In the genomic region with DNA sequence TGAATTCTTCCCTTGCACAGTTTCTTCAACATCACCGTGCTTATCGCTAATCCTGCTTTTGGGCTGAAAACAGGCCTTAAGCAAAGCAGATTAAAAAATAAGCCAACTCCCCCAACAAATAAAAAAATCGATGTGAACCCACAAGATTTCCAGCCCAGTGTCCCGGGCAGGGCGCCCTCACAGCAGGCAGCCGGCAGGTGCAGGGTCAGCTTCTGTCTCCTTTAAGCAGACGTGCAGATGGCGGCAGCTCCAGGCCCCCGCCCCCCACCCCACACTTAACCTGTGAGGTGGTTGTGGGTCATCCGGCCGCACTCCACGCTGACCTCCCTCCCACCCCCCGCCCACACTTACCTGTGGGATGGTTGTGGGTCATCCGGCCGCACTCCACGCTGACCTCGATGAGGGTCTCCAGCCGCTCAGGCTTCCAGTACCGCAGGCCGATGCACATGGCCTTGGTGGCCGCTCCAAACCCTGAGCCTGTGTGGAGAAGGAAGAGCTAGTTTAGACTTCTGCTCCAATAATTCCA, we compare ENCODE assay signal across 18 cellular contexts. TPM values are rescaled to one million over a fixed set of nuclear protein-coding genes. Genes with fewer than 3 reads are reported as not detected.
DNase-seq lines count a peak whose midpoint lies in the region; ATAC-seq and TF ChIP-seq lines count a peak whose summit lies in the region.
"Had no signal": no experiment of that assay in that cellular context is flagged by ENCODE, and none has a peak within 500 bp of the region (broad histone marks: within the 10 kb centered on the region; RNA-seq: fewer than 3 reads in every experiment).

No MANE protein-coding gene starts in this region.

- no peaks in the 10 kb centered on the region for H4K20me1 ChIP-seq in BLaER1
- no peaks in the 10 kb centered on the region for H4K20me1 ChIP-seq in OCI-LY1 (ENCODE audit: insufficient read depth, low read length)

- H4K91ac ChIP-seq in trophoblast cell (ENCODE audit: low read depth, low read length): no peak overlapping the region

- no peaks in the 10 kb centered on the region for H3K9me3 Mint-ChIP-seq in endodermal cell
- no peaks in the 10 kb centered on the region for H3K9me3 Mint-ChIP-seq in HFFc6
- H3K9me3 Mint-ChIP-seq: CD4-positive, alpha-beta T cell; IgD-negative memory B cell had no signal

- no peaks in the 10 kb centered on the region for H3K79me1 ChIP-seq in trophoblast cell (ENCODE audit: low read length)

- no peak overlapping the region for H3K23ac ChIP-seq in trophoblast cell (ENCODE audit: low read length)

- no peak for TF ChIP-seq POLR2A in adrenal gland (IDR thresholded peaks at IDR 0.05)

- H3K27me3 Mint-ChIP-seq in endodermal cell (ENCODE audit: insufficient read depth) (no peaks in the 10 kb centered on the region), HFFc6 (ENCODE audit: insufficient read depth) (no peaks in the 10 kb centered on the region)
- H3K27me3 Mint-ChIP-seq: CD4-positive, alpha-beta T cell; IgD-negative memory B cell had no signal

- H3K36me3 Mint-ChIP-seq in endodermal cell (ENCODE audit: low read depth) (peaks cover 8% of the 10 kb centered on the region), HFFc6 (ENCODE audit: low read depth) (no peaks in the 10 kb centered on the region)

- ATAC-seq in Right ventricle myocardium inferior: no peak
- no peak for ATAC-seq in Right ventricle myocardium superior (ENCODE audit: poor library complexity)
- ATAC-seq: GM12878 had no signal

- H3K4me3 Mint-ChIP-seq in endodermal cell (no peak overlapping the region), HFFc6 (no peak overlapping the region)
- H3K4me3 Mint-ChIP-seq: CD4-positive, alpha-beta T cell; IgD-negative memory B cell had no signal

- DNase-seq in Right ventricle myocardium inferior (ENCODE audit: missing footprints) (peak; percentile 9), Right ventricle myocardium superior (no peak), endodermal cell (peak; percentile 37), trophoblast cell (no peak), adrenal gland (no peak), HFFc6 (no peak)
- DNase-seq: AML-193; C1 segment of cervical spinal cord; Calu3; CD4-positive, alpha-beta T cell; DMS79; GM23248; H7 had no signal

- H3K4me2 ChIP-seq in BLaER1: peak overlapping the region; percentile 94
- peak overlapping the region; percentile 51 for H3K4me2 ChIP-seq in OCI-LY1 (ENCODE audit: low read length)
- no peak overlapping the region for H3K4me2 ChIP-seq in trophoblast cell (ENCODE audit: low read length)

- intact Hi-C loops in Right ventricle myocardium inferior (cut with DNase I) (no loop called here), Right ventricle myocardium superior (cut with DNase I) (no loop called here), adrenal gland (cut with DNase I) (no loop called here)

- H2AFZ ChIP-seq in OCI-LY1 (ENCODE audit: low read length): no peak overlapping the region
- no peak overlapping the region for H2AFZ ChIP-seq in trophoblast cell (ENCODE audit: insufficient read depth, low read length, poor library complexity)
- H2AFZ ChIP-seq: GM23248 had no signal

- H3K9me2 ChIP-seq in OCI-LY1 (ENCODE audit: low read depth, low read length): no peaks in the 10 kb centered on the region

- H3K27ac Mint-ChIP-seq in endodermal cell (no peak overlapping the region), HFFc6 (no peak overlapping the region)
- H3K27ac Mint-ChIP-seq: CD4-positive, alpha-beta T cell; IgD-negative memory B cell had no signal

- H3K4me1 ChIP-seq in BLaER1 (peaks cover 60% of the 10 kb centered on the region), OCI-LY1 (ENCODE audit: insufficient read depth, low read length, severe bottlenecking) (peaks cover 28% of the 10 kb centered on the region), endodermal cell (ENCODE audit: control insufficient read depth, insufficient read depth, low read length) (no peaks in the 10 kb centered on the region), trophoblast cell (ENCODE audit: control insufficient read depth in 1 of 2, insufficient read depth in 2 of 2, low read length in 2 of 2) (peaks cover under 1 to 1% of the 10 kb centered on the region in 2 experiments), adrenal gland (replicated peaks in 1 of 2) (no peaks in the 10 kb centered on the region)

- H3K36me3 ChIP-seq in BLaER1 (no peaks in the 10 kb centered on the region), OCI-LY1 (ENCODE audit: insufficient read depth, low read length) (no peaks in the 10 kb centered on the region), endodermal cell (ENCODE audit: control insufficient read depth, insufficient read depth, low read length) (no peaks in the 10 kb centered on the region), trophoblast cell (ENCODE audit: control insufficient read depth in 1 of 2, insufficient read depth in 2 of 2, low read length in 2 of 2) (peaks cover 13 to 14% of the 10 kb centered on the region in 2 experiments), adrenal gland (replicated peaks in 1 of 2) (no peaks in the 10 kb centered on the region)

- peak overlapping the region; percentile 72 for H3K27ac ChIP-seq in BLaER1
- H3K27ac ChIP-seq in OCI-LY1 (ENCODE audit: low read depth, low read length, poor library complexity, severe bottlenecking): peak overlapping the region; percentile 95
- no peak overlapping the region for H3K27ac ChIP-seq in endodermal cell (ENCODE audit: low read depth, low read length)
- H3K27ac ChIP-seq in trophoblast cell (ENCODE audit: low read depth, low read length): no peak overlapping the region
- no peak overlapping the region for H3K27ac ChIP-seq in adrenal gland
- H3K27ac ChIP-seq: 22Rv1, GM23248 had no signal

- peaks cover 4% of the 10 kb centered on the region; the same call in 1 of the 2 replicates for H3F3A ChIP-seq in OCI-LY1 (ENCODE audit: insufficient read depth, low read length)

- no peak overlapping the region for H3K18ac ChIP-seq in trophoblast cell (ENCODE audit: low read length)

- H3K9ac ChIP-seq in BLaER1 (0 out of 2 replicates have a peak overlapping the region, but pooled peaks have one; percentile 26), OCI-LY1 (ENCODE audit: low read length) (peak overlapping the region; percentile 55), endodermal cell (ENCODE audit: extremely low read depth, low read length, poor library complexity, severe bottlenecking) (no peak overlapping the region), trophoblast cell (ENCODE audit: low read length) (no peak overlapping the region)
- H3K9ac ChIP-seq: GM23248 had no signal

- TF ChIP-seq CTCF in OCI-LY1 (IDR thresholded peaks at IDR 0.05; ENCODE audit: low read length) (no peak), endodermal cell (conservative IDR thresholded peaks at IDR 0.05) (no peak), adrenal gland (IDR thresholded peaks at IDR 0.05) (no peak), HFFc6 (IDR thresholded peaks at IDR 0.05) (no peak)

- H2BK120ac ChIP-seq in trophoblast cell (ENCODE audit: insufficient read depth, low read length, poor library complexity): no peak overlapping the region

- H3K79me2 ChIP-seq in OCI-LY1 (ENCODE audit: insufficient read depth, low read length): no peaks in the 10 kb centered on the region
- no peaks in the 10 kb centered on the region for H3K79me2 ChIP-seq in trophoblast cell (ENCODE audit: control insufficient read depth, insufficient read depth, low read length, poor library complexity)

- no peak overlapping the region for H2AK5ac ChIP-seq in trophoblast cell (ENCODE audit: low read length)

- no peaks in the 10 kb centered on the region for H3K9me3 ChIP-seq in BLaER1
- no peaks in the 10 kb centered on the region for H3K9me3 ChIP-seq in OCI-LY1 (ENCODE audit: low read length)
- H3K9me3 ChIP-seq in endodermal cell (ENCODE audit: control insufficient read depth, low read length): no peaks in the 10 kb centered on the region
- H3K9me3 ChIP-seq in trophoblast cell (ENCODE audit: insufficient read depth, low read depth, low read length): no peaks in the 10 kb centered on the region
- H3K9me3 ChIP-seq in adrenal gland (replicated peaks in 1 of 3): no peaks in the 10 kb centered on the region

- WGBS in endodermal cell (ENCODE audit: insufficient coverage in 1 of 2, insufficient read length in 1 of 2), 2 experiments: 92 to 95% methylated on average over 3 to 16 of the region's 21 CpGs
- WGBS in trophoblast cell (ENCODE audit: extremely low coverage, insufficient coverage, insufficient read length): no CpG with 5 or more reads among the region's 21 CpGs
- WGBS in adrenal gland, 4 donors: 95 to 96% (median 96%) methylated on average over 14 to 21 of the region's 21 CpGs

- H3K4me1 Mint-ChIP-seq in endodermal cell: no peaks in the 10 kb centered on the region
- H3K4me1 Mint-ChIP-seq in HFFc6 (ENCODE audit: low read depth): no peaks in the 10 kb centered on the region; the same call in 1 of the 2 replicates
- H3K4me1 Mint-ChIP-seq: IgD-negative memory B cell had no signal

- H3K27me3 ChIP-seq in BLaER1: no peaks in the 10 kb centered on the region
- no peaks in the 10 kb centered on the region for H3K27me3 ChIP-seq in OCI-LY1 (ENCODE audit: insufficient read depth, low read length)
- no peaks in the 10 kb centered on the region for H3K27me3 ChIP-seq in endodermal cell (ENCODE audit: control insufficient read depth, insufficient read depth, low read length, poor library complexity, severe bottlenecking)
- H3K27me3 ChIP-seq in trophoblast cell (ENCODE audit: insufficient read depth, low read length): no peaks in the 10 kb centered on the region
- H3K27me3 ChIP-seq in adrenal gland: no peaks in the 10 kb centered on the region

- H2BK12ac ChIP-seq in trophoblast cell (ENCODE audit: low read length): no peak overlapping the region

- no peak overlapping the region for H4K12ac ChIP-seq in trophoblast cell (ENCODE audit: low read depth, low read length)

- H4K8ac ChIP-seq in trophoblast cell (ENCODE audit: low read depth, low read length): no peak overlapping the region

- no peak overlapping the region for H2BK5ac ChIP-seq in trophoblast cell (ENCODE audit: low read depth, low read length, poor library complexity)

- H3K4ac ChIP-seq in trophoblast cell (ENCODE audit: low read depth, low read length): no peak overlapping the region

- no peak overlapping the region for H3K14ac ChIP-seq in trophoblast cell (ENCODE audit: low read length)

- H3K4me3 ChIP-seq in BLaER1 (no peak overlapping the region), OCI-LY1 (ENCODE audit: low read depth, low read length, poor library complexity, severe bottlenecking) (peak overlapping the region; percentile 35), endodermal cell (ENCODE audit: low read length) (no peak overlapping the region), trophoblast cell (ENCODE audit: low read depth, low read length) (no peak overlapping the region), adrenal gland (no peak overlapping the region)
- H3K4me3 ChIP-seq: GM12878, GM23248 had no signal

RNA-seq across cellular contexts. Expression of a gene that starts 19.8 kb away (rescaled TPM):
- total RNA-seq in Right ventricle myocardium inferior (468 TPM), Right ventricle myocardium superior (506 TPM), endodermal cell (1 to 10 TPM; 1.6 to 2.9 TPM), adrenal gland (10 to 100 TPM in 2 of 8 donors, 1 to 10 TPM in 6; 2.7 to 14.2 (median 4.5) TPM)
- 2.7 TPM for polyA plus RNA-seq in endodermal cell (2013, experiment 1 of 2)
- polyA plus RNA-seq in endodermal cell (2013, experiment 2 of 2): 3.2 TPM
- 1.4 TPM in 2 replicates for polyA plus RNA-seq in trophoblast cell (2013)
- polyA plus RNA-seq in adrenal gland: 1 to 10 TPM; 2.0 to 4.2 (median 3.3) TPM
- 1 to 10 TPM; 1.0 to 2.0 (median 1.5) TPM for total RNA-seq in HFFc6 (2021; fragmentation: NEBNext Ultra II Directional; extraction: Animal tissue kit (Norgen Biotek cat#: 25700))

RNA-seq across cellular contexts. Expression of a gene that starts 57.1 kb away (rescaled TPM):
- 194 TPM for total RNA-seq in Right ventricle myocardium inferior
- total RNA-seq in Right ventricle myocardium superior: 196 TPM
- 10 to 100 TPM; 35.8 to 44.7 TPM for total RNA-seq in endodermal cell
- polyA plus RNA-seq in endodermal cell (2013, experiment 1 of 2): 23.4 TPM
- polyA plus RNA-seq in endodermal cell (2013, experiment 2 of 2): 23.9 TPM
- polyA plus RNA-seq in trophoblast cell (2013): 15.9 and 16.7 TPM in 2 replicates
- total RNA-seq in adrenal gland: 10 to 100 TPM in 7 of 8 donors, 1 to 10 TPM in 1; 8.1 to 23.5 (median 17.4) TPM
- 10 to 100 TPM in 2 of 3 donors, 1 to 10 TPM in 1; 9.4 to 28.0 (median 21.7) TPM for polyA plus RNA-seq in adrenal gland
- total RNA-seq in HFFc6 (2021; fragmentation: NEBNext Ultra II Directional; extraction: Animal tissue kit (Norgen Biotek cat#: 25700)): 1 to 10 TPM; 7.6 to 9.3 (median 9.0) TPM

Comparison
In these comparisons a context has a peak if more than half of its experiments do, and no peak if none do; other contexts are left out.
1. DNase-seq: peak in Right ventricle myocardium inferior (single experiment) and endodermal cell (single experiment); none in Right ventricle myocardium superior (single experiment), trophoblast cell (0 of 2), adrenal gland (0 of 7) and HFFc6 (single experiment).
2. H3K27ac ChIP-seq: peak in BLaER1 (single experiment) and OCI-LY1 (single experiment); none in endodermal cell (single experiment), trophoblast cell (single experiment) and adrenal gland (0 of 5).
3. H3K9ac ChIP-seq: peak in BLaER1 (single experiment) and OCI-LY1 (single experiment); none in endodermal cell (single experiment) and trophoblast cell (single experiment).
4. RNA of a gene that starts 19.8 kb away (total RNA-seq): 506 TPM in Right ventricle myocardium superior (single experiment) and 468 TPM in Right ventricle myocardium inferior (single experiment); 2.7 to 14.2 TPM in adrenal gland, 1.6 to 2.9 TPM in endodermal cell and 1.0 to 2.0 TPM in HFFc6; every median in the first group is over 10 times any median in the second.